In genomic region chr10:76034236-76035009, GRCh38 we compare ENCODE assay signal across 16 cellular contexts.
A peak's percentile ranks its signal among the peaks of the same experiment; 100 is the strongest.
DNase-seq lines count a peak whose midpoint lies in the region; ATAC-seq and TF ChIP-seq lines count a peak whose summit lies in the region.
"Had no signal": no experiment of that assay in that cellular context is flagged by ENCODE, and none has a peak within 500 bp of the region (broad histone marks: within the 10 kb centered on the region; RNA-seq: fewer than 3 reads in every experiment).

No MANE protein-coding gene starts in this region.

- H3K27ac ChIP-seq in ACC112 (ENCODE audit: low read depth, low read length) (no peak overlapping the region), lower lobe of right lung (peak overlapping the region; percentile 31)

- ATAC-seq in lower lobe of right lung, result no peak
- no peak for ATAC-seq in GM21423 (IDR thresholded peaks at IDR 0.05; ENCODE audit: unreplicated experiment)
- ATAC-seq in activated naive CD4-positive, alpha-beta T cell treated with anti-CD3 and anti-CD28 coated beads, Interleukin-2, amount 50 U/mL, for 72 hours, result no peak
- ATAC-seq: Panc1, T-cell had no signal

- peak overlapping the region; percentile 22 for H2AFZ ChIP-seq in ACC112 (ENCODE audit: low read length, unreplicated experiment)

- TF ChIP-seq CTCF in lower lobe of right lung (IDR thresholded peaks at IDR 0.05), result no peak

- H3K9me3 Mint-ChIP-seq in activated naive CD4-positive, alpha-beta T cell treated with anti-CD3 and anti-CD28 coated beads, Interleukin-2, amount 50 U/mL, for 72 hours, result peaks cover 4 to 6% of the 10 kb centered on the region in 2 donors
- H3K9me3 Mint-ChIP-seq: immature natural killer cell had no signal

- H3K4me1 ChIP-seq in ACC112 (ENCODE audit: control insufficient read depth, insufficient read depth, low read length, unreplicated experiment) (peaks cover 14% of the 10 kb centered on the region), lower lobe of right lung (peaks cover 32% of the 10 kb centered on the region)

- no peaks in the 10 kb centered on the region for H3K79me2 ChIP-seq in ACC112 (ENCODE audit: control insufficient read depth, insufficient read depth, low read length, unreplicated experiment)

- peaks cover 10% of the 10 kb centered on the region for H3K36me3 ChIP-seq in ACC112 (ENCODE audit: insufficient read depth, low read length)
- H3K36me3 ChIP-seq in lower lobe of right lung, result no peaks in the 10 kb centered on the region
- H3K36me3 ChIP-seq: pancreas had no signal

- peaks cover 0 to 5% of the 10 kb centered on the region in 2 donors for H3K36me3 Mint-ChIP-seq in activated naive CD4-positive, alpha-beta T cell treated with anti-CD3 and anti-CD28 coated beads, Interleukin-2, amount 50 U/mL, for 72 hours
- H3K36me3 Mint-ChIP-seq: activated naive CD4-positive, alpha-beta T cell treated with anti-CD3 and anti-CD28 coated beads, Interleukin-2, amount 50 U/mL, for 24 hours; immature natural killer cell; T-cell had no signal

- no peaks in the 10 kb centered on the region for H3K27me3 ChIP-seq in ACC112 (ENCODE audit: insufficient read depth, low read length)
- no peaks in the 10 kb centered on the region for H3K27me3 ChIP-seq in lower lobe of right lung (ENCODE audit: low read depth)
- H3K27me3 ChIP-seq: pancreas had no signal

- H3K27ac Mint-ChIP-seq in activated naive CD4-positive, alpha-beta T cell treated with anti-CD3 and anti-CD28 coated beads, Interleukin-2, amount 50 U/mL, for 72 hours, result peak overlapping the region in 1 of 2 donors; percentile 68
- H3K27ac Mint-ChIP-seq: activated naive CD4-positive, alpha-beta T cell treated with anti-CD3 and anti-CD28 coated beads, Interleukin-2, amount 50 U/mL, for 24 hours; immature natural killer cell; T-cell had no signal

- H3K4me3 ChIP-seq in ACC112 (ENCODE audit: low read depth, low read length) (no peak overlapping the region), lower lobe of right lung (no peak overlapping the region)
- H3K4me3 ChIP-seq: pancreas had no signal

- DNase-seq in NCI-H128 (lab: John Stamatoyannopoulos, UW; ENCODE audit: unreplicated experiment) (peak; percentile 0), SHP77 (lab: John Stamatoyannopoulos, UW) (peak; percentile 43 to 55), lower lobe of right lung (no peak), NAMALWA (ENCODE audit: low spot score) (no peak), DMS114 treated with DMSO at 0.1 percent for 48 hours (lab: John Stamatoyannopoulos, UW; ENCODE audit: unreplicated experiment) (no peak)
- DNase-seq in activated naive CD4-positive, alpha-beta T cell treated with anti-CD3 and anti-CD28 coated beads, Interleukin-2, amount 50 U/mL, for 72 hours (ENCODE audit: low spot score in 2 of 2), result no peak
- DNase-seq: activated CD4-positive, alpha-beta T cell treated with anti-CD3 and anti-CD28 coated beads for 1 hour; activated CD8-positive, alpha-beta memory T cell treated with anti-CD3 and anti-CD28 coated beads, Interleukin-2, amount 50 U/mL, for 48 hours; DND-41; immature natural killer cell; T-cell had no signal

- intact Hi-C loops in lower lobe of right lung (cut with DNase I), result no loop called here

- peaks cover 9% of the 10 kb centered on the region for H3K9me3 ChIP-seq in lower lobe of right lung
- H3K9me3 ChIP-seq: pancreas had no signal

Comparison
In these comparisons a context has a peak if more than half of its experiments do, and no peak if none do; other contexts are left out.
1. DNase-seq: peak in NCI-H128 (single experiment) and SHP77 (2 of 2); none in lower lobe of right lung (single experiment), activated naive CD4-positive, alpha-beta T cell treated with anti-CD3 and anti-CD28 coated beads, Interleukin-2, amount 50 U/mL, for 72 hours (0 of 2), NAMALWA (single experiment) and DMS114 treated with DMSO at 0.1 percent for 48 hours (single experiment).